18 cellular contexts compared by ENCODE assay signal in the genomic region with DNA sequence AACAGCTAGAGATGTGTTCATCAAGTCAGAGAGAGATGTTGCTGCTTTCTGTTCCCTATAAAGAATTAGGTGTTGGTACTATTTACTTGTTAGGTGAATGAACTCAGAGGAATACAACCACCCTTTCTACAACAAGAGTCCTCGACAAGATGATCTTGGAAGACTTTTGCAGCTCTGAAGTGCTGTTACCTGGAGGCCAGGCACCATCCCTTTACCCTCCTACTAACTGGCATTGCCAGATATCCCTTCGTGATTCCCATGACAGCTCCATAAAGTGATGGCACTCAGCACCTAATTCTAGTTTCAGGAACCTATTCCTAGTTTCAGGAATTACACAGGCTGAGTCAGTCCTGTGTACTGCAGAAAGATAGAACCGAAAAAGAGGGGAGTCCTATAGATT. TPM values are rescaled to one million over a fixed set of nuclear protein-coding genes. Genes with fewer than 3 reads are reported as not detected.
DNase-seq lines count a peak whose midpoint lies in the region; ATAC-seq and TF ChIP-seq lines count a peak whose summit lies in the region.
"Had no signal": no experiment of that assay in that cellular context is flagged by ENCODE, and none has a peak within 500 bp of the region (broad histone marks: within the 10 kb centered on the region; RNA-seq: fewer than 3 reads in every experiment).

No MANE protein-coding gene starts in this region.

- TF ChIP-seq CTCF in chondrocyte (IDR thresholded peaks at IDR 0.05) (no peak), left ventricle myocardium inferior (IDR thresholded peaks at IDR 0.05; ENCODE audit: borderline replicate concordance) (no peak), GM10248 (IDR thresholded peaks at IDR 0.05; ENCODE audit: control extremely low read depth, extremely low read depth, low read depth, missing control alignments) (no peak)

- no peaks in the 10 kb centered on the region for H3K27me3 ChIP-seq in left ventricle myocardium inferior (ENCODE audit: low read depth)
- H3K27me3 ChIP-seq: cardiac muscle cell, hepatocyte, right lobe of liver, SJSA1 had no signal

- CTCF ChIA-PET in activated naive CD4-positive, alpha-beta T cell treated with anti-CD3 and anti-CD28 coated beads for 36 hours (lab: Charles Lee) = interaction anchor here (1.7 kb wide), 1 partner anchor 30 kb away, joined by 5 read pairs; no protein-coding TSS in a partner anchor
- CTCF ChIA-PET in T-cell (lab: Charles Lee) (interaction anchor here (0.6 to 1.6 kb wide), 7 partner anchors 28 to 980 kb away, joined by 3 to 8 read pairs (median 4); a partner anchor contains a TSS), GM10248 (lab: Yijun Ruan, JAX) (interaction anchor here (1.1 to 1.9 kb wide), 5 partner anchors 14 to 621 kb away, joined by 3 to 10 read pairs (median 4); no protein-coding TSS in a partner anchor)

- POLR2A ChIA-PET in T-cell (lab: Charles Lee) = interaction anchor here (0.6 to 1.6 kb wide), 7 partner anchors 9 to 652 kb away, joined by 3 to 13 read pairs (median 4); no protein-coding TSS in a partner anchor
- POLR2A ChIA-PET in GM10248 (lab: Yijun Ruan, JAX) = no interaction called here

- H3K4me1 ChIP-seq in left ventricle myocardium inferior = peaks cover 75% of the 10 kb centered on the region

- no peak for DNase-seq in activated naive CD4-positive, alpha-beta T cell treated with anti-CD3 and anti-CD28 coated beads for 36 hours
- no peak for DNase-seq in activated naive CD4-positive, alpha-beta T cell treated with anti-CD3 and anti-CD28 coated beads, Interleukin-2, amount 50 U/mL, for 16 hours
- DNase-seq in T-cell = no peak
- no peak for DNase-seq in chondrocyte (ENCODE audit: low spot score)
- no peak for DNase-seq in stimulated activated naive B cell treated with anti-CD40 and anti-IgM and Interleukin-4, amounts not matched to agents 10 μg/mL and 1 μg/mL and 100 μg/mL, for 72 hours
- DNase-seq in NAMALWA (ENCODE audit: low spot score) = no peak
- DNase-seq in left ventricle myocardium inferior = no peak
- DNase-seq in GM10248 (ENCODE audit: extremely low spot score) = no peak
- DNase-seq: GDM1, H9, kidney, NCI-H187, NCI-H446 treated with DMSO at 0.1 percent for 48 hours, nucleus accumbens, right lobe of liver had no signal

- no peak overlapping the region for H3K4me3 Mint-ChIP-seq in activated naive CD4-positive, alpha-beta T cell treated with anti-CD3 and anti-CD28 coated beads for 36 hours
- H3K4me3 Mint-ChIP-seq in T-cell (peak overlapping the region in 1 of 3 donors; percentile 100), chondrocyte (ENCODE audit: unreplicated experiment) (no peak overlapping the region)
- H3K4me3 Mint-ChIP-seq in stimulated activated naive B cell treated with anti-CD40 and anti-IgM and Interleukin-4, amounts not matched to agents 10 μg/mL and 1 μg/mL and 100 μg/mL, for 72 hours = peak overlapping the region; percentile 19 to 35
- H3K4me3 Mint-ChIP-seq: H9 had no signal

- peaks cover 70% of the 10 kb centered on the region for H3K36me3 Mint-ChIP-seq in activated naive CD4-positive, alpha-beta T cell treated with anti-CD3 and anti-CD28 coated beads for 36 hours (ENCODE audit: low read depth)
- H3K36me3 Mint-ChIP-seq in T-cell (peaks cover 55% of the 10 kb centered on the region), chondrocyte (ENCODE audit: low read depth) (peaks cover 30% of the 10 kb centered on the region)
- H3K36me3 Mint-ChIP-seq in stimulated activated naive B cell treated with anti-CD40 and anti-IgM and Interleukin-4, amounts not matched to agents 10 μg/mL and 1 μg/mL and 100 μg/mL, for 72 hours = peaks cover 58 to 71% of the 10 kb centered on the region in 2 donors

- intact Hi-C loops in activated naive CD4-positive, alpha-beta T cell treated with anti-CD3 and anti-CD28 coated beads for 36 hours (cut with micrococcal nuclease) = loop anchor here (5.0 to 10.0 kb wide), 2 partner anchors 670 to 1048 kb away; a partner anchor contains a TSS
- intact Hi-C loops in left ventricle myocardium inferior (cut with micrococcal nuclease) = no loop called here

- H3K9me3 Mint-ChIP-seq in activated naive CD4-positive, alpha-beta T cell treated with anti-CD3 and anti-CD28 coated beads for 36 hours = no peaks in the 10 kb centered on the region
- H3K9me3 Mint-ChIP-seq in T-cell = no peaks in the 10 kb centered on the region
- no peaks in the 10 kb centered on the region for H3K9me3 Mint-ChIP-seq in chondrocyte (ENCODE audit: low read depth)
- no peaks in the 10 kb centered on the region for H3K9me3 Mint-ChIP-seq in stimulated activated naive B cell treated with anti-CD40 and anti-IgM and Interleukin-4, amounts not matched to agents 10 μg/mL and 1 μg/mL and 100 μg/mL, for 72 hours
- H3K9me3 Mint-ChIP-seq: H9 had no signal

- peak overlapping the region; percentile 87 for H3K27ac Mint-ChIP-seq in activated naive CD4-positive, alpha-beta T cell treated with anti-CD3 and anti-CD28 coated beads for 36 hours
- H3K27ac Mint-ChIP-seq in T-cell (peak overlapping the region; percentile 81 to 94), chondrocyte (ENCODE audit: unreplicated experiment) (peak overlapping the region; percentile 6)
- peak overlapping the region; percentile 57 for H3K27ac Mint-ChIP-seq in stimulated activated naive B cell treated with anti-CD40 and anti-IgM and Interleukin-4, amounts not matched to agents 10 μg/mL and 1 μg/mL and 100 μg/mL, for 72 hours
- H3K27ac Mint-ChIP-seq: H9 had no signal

- H3K27ac ChIP-seq in left ventricle myocardium inferior (replicated peaks) = no peak overlapping the region
- H3K27ac ChIP-seq: cardiac muscle cell, hepatocyte, right lobe of liver, SJSA1 had no signal

- H3K4me3 ChIP-seq in left ventricle myocardium inferior = no peak overlapping the region
- H3K4me3 ChIP-seq: cardiac muscle cell, hepatocyte, right lobe of liver, SJSA1 had no signal

- ATAC-seq in T-cell (replicated peaks in 1 of 4) = no peak
- no peak for ATAC-seq in stimulated activated naive B cell treated with anti-CD40 and anti-IgM and Interleukin-4, amounts not matched to agents 10 μg/mL and 1 μg/mL and 100 μg/mL, for 72 hours (replicated peaks)
- ATAC-seq: right lobe of liver had no signal

- H3K4me1 Mint-ChIP-seq in activated naive CD4-positive, alpha-beta T cell treated with anti-CD3 and anti-CD28 coated beads for 36 hours (ENCODE audit: low read depth) = peaks cover 93% of the 10 kb centered on the region
- H3K4me1 Mint-ChIP-seq in T-cell (peaks cover 89 to 93% (median 92%) of the 10 kb centered on the region in 3 donors), chondrocyte (ENCODE audit: low read depth) (peaks cover 68% of the 10 kb centered on the region)
- peaks cover 49 to 88% of the 10 kb centered on the region in 2 donors for H3K4me1 Mint-ChIP-seq in stimulated activated naive B cell treated with anti-CD40 and anti-IgM and Interleukin-4, amounts not matched to agents 10 μg/mL and 1 μg/mL and 100 μg/mL, for 72 hours
- H3K4me1 Mint-ChIP-seq: H9 had no signal

- no peaks in the 10 kb centered on the region for H3K9me3 ChIP-seq in left ventricle myocardium inferior (replicated peaks)
- H3K9me3 ChIP-seq: right lobe of liver, SJSA1 had no signal

- H3K27me3 Mint-ChIP-seq in activated naive CD4-positive, alpha-beta T cell treated with anti-CD3 and anti-CD28 coated beads for 36 hours (ENCODE audit: low read depth) = no peaks in the 10 kb centered on the region
- no peaks in the 10 kb centered on the region for H3K27me3 Mint-ChIP-seq in T-cell
- no peaks in the 10 kb centered on the region for H3K27me3 Mint-ChIP-seq in chondrocyte (ENCODE audit: low read depth)
- H3K27me3 Mint-ChIP-seq in stimulated activated naive B cell treated with anti-CD40 and anti-IgM and Interleukin-4, amounts not matched to agents 10 μg/mL and 1 μg/mL and 100 μg/mL, for 72 hours = no peaks in the 10 kb centered on the region

- H3K36me3 ChIP-seq in left ventricle myocardium inferior = peaks cover 78% of the 10 kb centered on the region

RNA-seq across cellular contexts. Expression of a gene that starts 9.9 kb away (rescaled TPM):
- 100 to 1,000 TPM; 461 to 475 TPM for total RNA-seq in activated naive CD4-positive, alpha-beta T cell treated with anti-CD3 and anti-CD28 coated beads for 36 hours
- total RNA-seq in T-cell (100 to 1,000 TPM; 347 to 487 (median 390) TPM), chondrocyte (292 to 424 TPM (median 417 TPM) in 3 replicates), left ventricle myocardium inferior (135 TPM)

RNA-seq across cellular contexts. Expression of a gene that starts 33.9 kb away (rescaled TPM):
- under 1 TPM in 1 of 2 experiments, not detected in 1; 0.10 TPM for total RNA-seq in activated naive CD4-positive, alpha-beta T cell treated with anti-CD3 and anti-CD28 coated beads for 36 hours
- total RNA-seq in T-cell = 1 to 10 TPM in 4 of 5 donors, under 1 TPM in 1; 0.89 to 2.7 (median 1.2) TPM
- 0.10 to 0.26 TPM (median 0.22 TPM) in 3 replicates for total RNA-seq in chondrocyte
- 1.5 TPM for total RNA-seq in left ventricle myocardium inferior

RNA-seq across cellular contexts. Expression of a gene that starts 43.0 kb away (rescaled TPM):
- 10 to 100 TPM; 58.7 to 59.4 TPM for total RNA-seq in activated naive CD4-positive, alpha-beta T cell treated with anti-CD3 and anti-CD28 coated beads for 36 hours
- total RNA-seq in T-cell (10 to 100 TPM; 46.2 to 71.3 (median 67.4) TPM), chondrocyte (39.6 to 42.6 TPM (median 42.4 TPM) in 3 replicates), left ventricle myocardium inferior (50.5 TPM)

RNA-seq across cellular contexts. Expression of a gene that starts 43.4 kb away (rescaled TPM):
- 10 to 100 TPM; 20.4 to 21.4 TPM for total RNA-seq in activated naive CD4-positive, alpha-beta T cell treated with anti-CD3 and anti-CD28 coated beads for 36 hours
- 10 to 100 TPM; 17.4 to 33.1 (median 30.6) TPM for total RNA-seq in T-cell
- total RNA-seq in chondrocyte = 28.9 to 49.9 TPM (median 31.3 TPM) in 3 replicates
- total RNA-seq in left ventricle myocardium inferior = 75.4 TPM

Comparison
In these comparisons a context has a peak if more than half of its experiments do, and no peak if none do; other contexts are left out.
1. H3K27ac Mint-ChIP-seq: peak in every context shown above with its lines; median percentile 88 in T-cell; 87 in activated naive CD4-positive, alpha-beta T cell treated with anti-CD3 and anti-CD28 coated beads for 36 hours; 57 in stimulated activated naive B cell treated with anti-CD40 and anti-IgM and Interleukin-4, amounts not matched to agents 10 μg/mL and 1 μg/mL and 100 μg/mL, for 72 hours; 6 in chondrocyte.
2. H3K4me3 Mint-ChIP-seq: peak in stimulated activated naive B cell treated with anti-CD40 and anti-IgM and Interleukin-4, amounts not matched to agents 10 μg/mL and 1 μg/mL and 100 μg/mL, for 72 hours (2 of 2); none in activated naive CD4-positive, alpha-beta T cell treated with anti-CD3 and anti-CD28 coated beads for 36 hours (single experiment) and chondrocyte (single experiment).